Comparison of ENCODE assay signal across 14 cellular contexts in the genomic region with DNA sequence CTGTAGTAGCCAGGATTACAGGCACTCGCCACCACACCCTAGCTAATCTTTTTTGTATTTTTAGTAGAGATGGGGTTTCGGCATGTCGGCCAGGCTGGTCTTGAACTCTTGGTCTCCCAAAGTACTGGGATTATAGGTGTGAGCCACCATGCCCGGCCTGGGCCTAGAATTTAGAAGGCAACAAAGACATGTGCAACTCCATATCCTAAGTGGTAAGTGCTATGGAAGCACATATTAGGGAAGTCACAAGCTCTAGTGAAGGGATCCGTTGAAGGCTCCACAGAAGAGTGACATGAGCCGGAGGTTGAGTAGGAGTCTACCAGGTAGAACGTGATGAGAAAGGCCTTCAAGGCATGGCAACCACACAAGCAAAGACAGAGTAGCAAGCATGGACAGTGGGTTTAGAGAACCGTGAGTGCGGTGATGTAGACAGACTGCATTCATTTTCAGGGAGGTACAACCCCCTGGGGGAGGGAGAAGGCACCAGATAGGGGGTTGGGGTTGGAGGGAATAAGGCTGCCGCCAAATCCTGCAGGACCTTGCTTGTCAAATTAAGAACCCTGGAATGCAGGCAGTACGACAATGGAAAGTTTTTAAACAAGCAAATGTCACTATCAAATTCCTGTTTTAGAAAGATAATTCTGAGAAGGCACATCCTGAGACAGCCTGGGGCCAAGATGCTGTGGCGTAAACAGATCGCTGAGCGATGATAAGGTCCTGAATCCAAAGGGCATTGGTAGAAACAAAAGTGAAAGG. TPM values are rescaled to one million over a fixed set of nuclear protein-coding genes. Genes with fewer than 3 reads are reported as not detected.
DNase-seq lines count a peak whose midpoint lies in the region; ATAC-seq and TF ChIP-seq lines count a peak whose summit lies in the region.
"Had no signal": no experiment of that assay in that cellular context is flagged by ENCODE, and none has a peak within 500 bp of the region (broad histone marks: within the 10 kb centered on the region; RNA-seq: fewer than 3 reads in every experiment).

No MANE protein-coding gene starts in this region.

- DNase-seq in epithelial cell of prostate (ENCODE audit: low read depth, low spot score) (no peak), right lobe of liver (no peak), thyroid gland (peak in 1 of 2 donors; percentile 15), NCI-H128 (lab: John Stamatoyannopoulos, UW; ENCODE audit: unreplicated experiment) (no peak), NCI-H146 treated with DMSO at 0.1 percent for 48 hours (lab: John Stamatoyannopoulos, UW; ENCODE audit: unreplicated experiment) (no peak), PC-3 (no peak)
- no peak for DNase-seq in activated CD4-positive, alpha-beta T cell treated with anti-CD3 and anti-CD28 coated beads for 1 hour
- DNase-seq: dermis blood vessel endothelial cell; NCI-H2227 treated with DMSO at 0.1 percent for 48 hours; stimulated activated CD4-positive, alpha-beta T cell treated with anti-CD3 and anti-CD28 coated beads, Interleukin-4, amount 100 ng/mL, for 24 hours; T-helper 9 cell had no signal

- intact Hi-C loops in right lobe of liver (cut with DNase I) (no loop called here), thyroid gland (cut with DNase I) (no loop called here), PC-3 (cut with micrococcal nuclease) (no loop called here)

- H3K4me2 ChIP-seq in PC-3 (ENCODE audit: low read length): no peak overlapping the region

- no peaks in the 10 kb centered on the region for H4K20me1 ChIP-seq in PC-3 (ENCODE audit: low read length)

- peak overlapping the region; percentile 19 to 45 (median 27) for H3K4me3 ChIP-seq in right lobe of liver
- H3K4me3 ChIP-seq in thyroid gland (replicated peaks in 1 of 3): no peak overlapping the region
- no peak overlapping the region for H3K4me3 ChIP-seq in PC-3 (ENCODE audit: low read length)

- 46% methylated on average over 8 of the region's 14 CpGs for WGBS in right lobe of liver (ENCODE audit: insufficient coverage, low coverage, low lambda C conversion rate, missing lambda C conversion rate)
- WGBS in thyroid gland, 2 donors: 89 to 93% methylated on average over 14 of the region's 14 CpGs

- no peaks in the 10 kb centered on the region for H3K27me3 ChIP-seq in right lobe of liver
- no peaks in the 10 kb centered on the region for H3K27me3 ChIP-seq in thyroid gland
- H3K27me3 ChIP-seq in PC-3 (ENCODE audit: low read length): no peaks in the 10 kb centered on the region
- H3K27me3 ChIP-seq: Peyer's patch had no signal

- H3K27ac ChIP-seq in epithelial cell of prostate (peak overlapping the region; percentile 33), right lobe of liver (peak overlapping the region in 2 of 3 donors; percentile 27 to 32), thyroid gland (peak overlapping the region in 2 of 3 donors; percentile 29 to 50), PC-3 (ENCODE audit: low read length) (no peak overlapping the region)
- H3K27ac ChIP-seq: HL-60 had no signal

- no peaks in the 10 kb centered on the region for H3K36me3 ChIP-seq in right lobe of liver
- H3K36me3 ChIP-seq in thyroid gland: no peaks in the 10 kb centered on the region
- no peaks in the 10 kb centered on the region for H3K36me3 ChIP-seq in PC-3 (ENCODE audit: low read depth, low read length)
- H3K36me3 ChIP-seq: Peyer's patch had no signal

- TF ChIP-seq POLR2A in right lobe of liver (IDR thresholded peaks at IDR 0.05): no peak
- no peak for TF ChIP-seq POLR2A in thyroid gland (IDR thresholded peaks at IDR 0.05)

- no peaks in the 10 kb centered on the region for H3K9me3 ChIP-seq in right lobe of liver
- H3K9me3 ChIP-seq in thyroid gland: no peaks in the 10 kb centered on the region
- H3K9me3 ChIP-seq in PC-3 (ENCODE audit: low read length): no peaks in the 10 kb centered on the region
- H3K9me3 ChIP-seq: Peyer's patch had no signal

- no peaks in the 10 kb centered on the region for H3F3A ChIP-seq in PC-3 (ENCODE audit: low read length, unreplicated experiment)

- ATAC-seq in right lobe of liver (peak; percentile 82 to 92 (median 88)), PC-3 (no peak)

- H3K9me2 ChIP-seq in PC-3 (replicated peaks; ENCODE audit: low read length): no peaks in the 10 kb centered on the region

- no TSS peak for BruUV-seq in PC-3 (replicated peaks; lab: Mats Ljungman, UMichigan)

- no peak overlapping the region for H2AFZ ChIP-seq in PC-3 (ENCODE audit: low read length)

- POLR2A ChIA-PET in PC-3 (lab: Charles Lee; ENCODE audit: unreplicated experiment): no interaction called here

- H3K79me2 ChIP-seq in PC-3 (ENCODE audit: low read length): no peaks in the 10 kb centered on the region

- no peak overlapping the region for H3K9ac ChIP-seq in PC-3 (ENCODE audit: low read length)

- CTCF ChIA-PET in PC-3 (lab: Charles Lee): no interaction called here

- TF ChIP-seq CTCF in right lobe of liver (IDR thresholded peaks at IDR 0.05): no peak
- no peak for TF ChIP-seq CTCF in thyroid gland (IDR thresholded peaks at IDR 0.05)
- TF ChIP-seq CTCF in PC-3 (conservative IDR thresholded peaks at IDR 0.05; ENCODE audit: low read depth, low read length): no peak

- H3K4me1 ChIP-seq in right lobe of liver (no peaks in the 10 kb centered on the region), thyroid gland (peaks cover 32 to 44% of the 10 kb centered on the region in 2 donors), PC-3 (ENCODE audit: insufficient read depth, low read length) (no peaks in the 10 kb centered on the region)

TF ChIP-seq in PFSK-1, 5 proteins besides CTCF, POLR2A, EP300 and RAD21:
- TF ChIP-seq TAF1 (IDR thresholded peaks at IDR 0.05; ENCODE audit: borderline replicate concordance, insufficient read depth, low read length) (no peak), SIN3A (IDR thresholded peaks at IDR 0.05; ENCODE audit: borderline replicate concordance, insufficient read depth, low read length) (0 out of 2 replicates have a peak, but pooled peaks have one; percentile 52), POLR2AphosphoS5 (IDR thresholded peaks at IDR 0.05; ENCODE audit: low read depth, low read length) (no peak)

RNA-seq across cellular contexts. Expression of a gene that starts 50.2 kb away (rescaled TPM):
- 2.9 TPM for polyA plus RNA-seq in PFSK-1 (2012; ENCODE audit: insufficient read length, low read depth)
- 1 to 10 TPM; 2.2 to 8.0 (median 2.9) TPM for total RNA-seq in right lobe of liver
- total RNA-seq in thyroid gland: 10 to 100 TPM; 26.5 to 31.6 (median 28.3) TPM
- total RNA-seq in PC-3 (2014; rRNA removed): 4.1 and 5.9 TPM in 2 replicates

Comparison
In these comparisons a context has a peak if more than half of its experiments do, and no peak if none do; other contexts are left out.
1. H3K4me3 ChIP-seq: peak in right lobe of liver (3 of 3); none in thyroid gland (0 of 3) and PC-3 (single experiment).